11 cellular contexts compared by ENCODE assay signal in the genomic region with DNA sequence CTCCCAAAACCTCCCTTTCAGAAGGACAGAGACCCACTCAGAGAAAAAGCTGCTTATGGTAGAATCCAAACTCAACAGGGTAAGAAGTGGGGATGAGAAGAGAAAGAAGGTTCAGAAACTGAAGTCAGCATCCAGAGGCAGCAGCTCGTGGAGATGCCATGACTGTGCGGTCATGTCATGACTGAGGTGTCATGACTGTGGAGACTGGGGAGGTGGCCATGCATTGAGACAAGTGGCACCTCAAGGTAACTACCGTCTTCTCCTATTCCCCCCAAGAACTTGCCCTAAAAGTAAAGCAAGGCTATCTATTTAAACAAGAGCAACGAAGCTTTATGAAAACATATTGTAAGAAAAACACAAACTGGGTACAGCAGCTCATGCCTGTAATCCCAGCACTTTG. TPM values are rescaled to one million over a fixed set of nuclear protein-coding genes. Genes with fewer than 3 reads are reported as not detected.
"Had no signal": no experiment of that assay in that cellular context is flagged by ENCODE, and none has a peak within 500 bp of the region (broad histone marks: within the 10 kb centered on the region; RNA-seq: fewer than 3 reads in every experiment).

No MANE protein-coding gene starts in this region.

- H3K4me1 Mint-ChIP-seq: GM23338 had no signal

- H3K4me2 ChIP-seq: GM23338 had no signal

- H2AFZ ChIP-seq: GM23338 had no signal

- H3K4me3 Mint-ChIP-seq: GM23338, HFFc6 had no signal

- H3K4me1 ChIP-seq: HAP-1 had no signal

- ATAC-seq: GM23338, HCT116, K562 had no signal

- DNase-seq: H7, HFFc6, IMR-90, KG1 had no signal

- H3K9me3 Mint-ChIP-seq: HFFc6 had no signal

- H3K27ac Mint-ChIP-seq: GM23338, HFFc6 had no signal

- FAIRE-seq: K562 had no signal

- H3K27ac ChIP-seq: HL-60 had no signal

- H3K36me3 ChIP-seq: HAP-1 had no signal

- H3K4me3 ChIP-seq: GM23338, HAP-1, K562 had no signal

RNA-seq across cellular contexts. Expression of a gene that starts 15.1 kb away (rescaled TPM):
- total RNA-seq: HFFc6, HT1080, IMR-90, K562 had no signal
- polyA plus RNA-seq: IMR-90 had no signal

RNA-seq across cellular contexts. Expression of a gene that starts 35.3 kb away (rescaled TPM):
- total RNA-seq: H4, HFFc6, HT1080, IMR-90 had no signal
- polyA plus RNA-seq: IMR-90 had no signal
